ENCODE assay signal across 8 cellular contexts in genomic region chr18:9137168-9138066, GRCh38. TPM values are rescaled to one million over a fixed set of nuclear protein-coding genes. Genes with fewer than 3 reads are reported as not detected.
DNase-seq lines count a peak whose midpoint lies in the region; ATAC-seq and TF ChIP-seq lines count a peak whose summit lies in the region.

No MANE protein-coding gene starts in this region.

- peak; percentile 30 for ATAC-seq in HG02884 (IDR thresholded peaks at IDR 0.05; ENCODE audit: unreplicated experiment)

- DNase-seq in NCI-H1436 (lab: John Stamatoyannopoulos, UW) (peak; percentile 59), NCI-H1436 treated with DMSO at 0.1 percent for 48 hours (lab: John Stamatoyannopoulos, UW) (no peak), NCI-H1694 (lab: John Stamatoyannopoulos, UW) (peak; percentile 6), UCSD-AML1 (lab: John Stamatoyannopoulos, UW; ENCODE audit: unreplicated experiment) (peak; percentile 81), brain pericyte (ENCODE audit: low read depth, low spot score) (peak; percentile 25), iPS-NIHi11 (ENCODE audit: low spot score) (peak; percentile 86), smooth muscle cell (lab: John Stamatoyannopoulos, UW; ENCODE audit: unreplicated experiment) (no peak)

- H3K4me3 ChIP-seq in smooth muscle cell = peak overlapping the region; percentile 80

- no peak for TF ChIP-seq CTCF in smooth muscle cell (IDR thresholded peaks at IDR 0.05; ENCODE audit: borderline replicate concordance, insufficient read depth, poor library complexity, severe bottlenecking)

- H3K4me1 ChIP-seq in smooth muscle cell (ENCODE audit: low read depth) = peaks cover 28% of the 10 kb centered on the region

- peaks cover 33% of the 10 kb centered on the region for H3F3A ChIP-seq in smooth muscle cell (ENCODE audit: low read depth)

- H3K79me2 ChIP-seq in smooth muscle cell (ENCODE audit: low read depth) = peaks cover 43% of the 10 kb centered on the region

- no peaks in the 10 kb centered on the region for H3K36me3 ChIP-seq in smooth muscle cell (ENCODE audit: low read depth)

- H4K20me1 ChIP-seq in smooth muscle cell (ENCODE audit: low read depth) = peaks cover 58% of the 10 kb centered on the region

- H3K27me3 ChIP-seq in smooth muscle cell (ENCODE audit: low read depth) = no peaks in the 10 kb centered on the region

- H3K4me2 ChIP-seq in smooth muscle cell = peak overlapping the region; percentile 86

- H3K27ac ChIP-seq in smooth muscle cell (ENCODE audit: low read depth) = peak overlapping the region; percentile 98

- peak overlapping the region; percentile 45 for H2AFZ ChIP-seq in smooth muscle cell (ENCODE audit: low read depth)

- 2% methylated on average over 40 of the region's 95 CpGs for WGBS in smooth muscle cell (ENCODE audit: low lambda C conversion rate)

- no peaks in the 10 kb centered on the region for H3K9me3 ChIP-seq in smooth muscle cell (replicated peaks; ENCODE audit: low read depth)

- peak overlapping the region; percentile 96 for H3K9ac ChIP-seq in smooth muscle cell (ENCODE audit: low read depth)

RNA-seq across cellular contexts. Expression of gene ANKRD12, which starts 0.8 kb away (rescaled TPM):
- 28.8 and 36.3 TPM in 2 replicates for total RNA-seq in smooth muscle cell
- 40.3 and 43.7 TPM in 2 replicates for polyA plus RNA-seq in smooth muscle cell

RNA-seq across cellular contexts. Expression of gene NDUFV2, which starts 34.9 kb away (rescaled TPM):
- 117 and 131 TPM in 2 replicates for total RNA-seq in smooth muscle cell
- 153 and 200 TPM in 2 replicates for polyA plus RNA-seq in smooth muscle cell

Comparison
In these comparisons a context has a peak if more than half of its experiments do, and no peak if none do; other contexts are left out.
1. DNase-seq: peak in NCI-H1436 (single experiment), NCI-H1694 (single experiment), UCSD-AML1 (single experiment), brain pericyte (single experiment) and iPS-NIHi11 (single experiment); none in NCI-H1436 treated with DMSO at 0.1 percent for 48 hours (single experiment) and smooth muscle cell (single experiment).